10 cellular contexts compared by ENCODE assay signal in genomic region chr18:12837747-12838146, GRCh38. TPM values are rescaled to one million over a fixed set of nuclear protein-coding genes. Genes with fewer than 3 reads are reported as not detected.
DNase-seq lines count a peak whose midpoint lies in the region; ATAC-seq, FAIRE-seq and TF ChIP-seq lines count a peak whose summit lies in the region.
"Had no signal": no experiment of that assay in that cellular context is flagged by ENCODE, and none has a peak within 500 bp of the region (broad histone marks: within the 10 kb centered on the region; RNA-seq: fewer than 3 reads in every experiment).

No MANE protein-coding gene starts in this region.

- no peak for TF ChIP-seq CTCF in right atrium auricular region (IDR thresholded peaks at IDR 0.05)
- no peak for TF ChIP-seq CTCF in heart left ventricle (IDR thresholded peaks at IDR 0.05)
- TF ChIP-seq CTCF in keratinocyte (optimal IDR thresholded peaks at IDR 0.05 in 1 of 3, IDR thresholded peaks at IDR 0.05 in 1 of 3, conservative IDR thresholded peaks at IDR 0.05 in 1 of 3; ENCODE audit: extremely low read depth in 1 of 3, insufficient read depth in 2 of 3, low read length in 3 of 3): no peak
- no peak for TF ChIP-seq CTCF in uterus (IDR thresholded peaks at IDR 0.05)

- dilution Hi-C loops in keratinocyte (cut with MboI; ENCODE audit: extremely low pct_ligation_motif_present, low sequenced_read_pairs): no loop called here

- no peaks in the 10 kb centered on the region for H3K27me3 ChIP-seq in right atrium auricular region
- no peaks in the 10 kb centered on the region for H3K27me3 ChIP-seq in heart left ventricle
- H3K27me3 ChIP-seq in keratinocyte (ENCODE audit: control insufficient read depth, extremely low read depth, insufficient read depth, low read length): no peaks in the 10 kb centered on the region
- no peaks in the 10 kb centered on the region for H3K27me3 ChIP-seq in uterus
- H3K27me3 ChIP-seq: thyroid gland had no signal

- peaks cover 12% of the 10 kb centered on the region for H3K36me3 ChIP-seq in right atrium auricular region
- peaks cover 0 to 34% (median 17%) of the 10 kb centered on the region in 9 donors for H3K36me3 ChIP-seq in heart left ventricle
- peaks cover 3 to 13% of the 10 kb centered on the region in 2 experiments for H3K36me3 ChIP-seq in keratinocyte (ENCODE audit: control insufficient read depth in 2 of 2, extremely low read depth in 1 of 2, insufficient read depth in 2 of 2, low read length in 2 of 2)
- no peaks in the 10 kb centered on the region for H3K36me3 ChIP-seq in uterus

- peak overlapping the region; percentile 85 for H3K9ac ChIP-seq in keratinocyte (ENCODE audit: control insufficient read depth, extremely low read depth, insufficient read depth, low read length)

- H3K4me2 ChIP-seq in keratinocyte (ENCODE audit: control insufficient read depth, extremely low read depth, insufficient read depth, low read depth, low read length): peak overlapping the region; percentile 97

- DNase-seq in right atrium auricular region (ENCODE audit: low spot score): no peak
- DNase-seq in heart left ventricle: no peak
- DNase-seq in activated naive CD4-positive, alpha-beta T cell treated with anti-CD3 and anti-CD28 coated beads, Interleukin-2, amount 50 U/mL, for 72 hours (ENCODE audit: low spot score in 2 of 2): no peak
- no peak for DNase-seq in keratinocyte (ENCODE audit: low read depth, low spot score)
- no peak for DNase-seq in uterus
- DNase-seq in NCI-H1436 treated with DMSO at 0.1 percent for 48 hours (lab: John Stamatoyannopoulos, UW): no peak
- no peak for DNase-seq in left cardiac atrium
- DNase-seq: COR-L47, thyroid gland had no signal

- H3K79me2 ChIP-seq in keratinocyte (ENCODE audit: control insufficient read depth, insufficient read depth, low read length): peaks cover 27% of the 10 kb centered on the region

- H3K4me1 ChIP-seq in right atrium auricular region: peaks cover 0 to 9% of the 10 kb centered on the region in 2 donors
- peaks cover 0 to 47% (median 5%) of the 10 kb centered on the region in 12 donors for H3K4me1 ChIP-seq in heart left ventricle
- H3K4me1 ChIP-seq in keratinocyte (ENCODE audit: control insufficient read depth, extremely low read depth, insufficient read depth, low read length): peaks cover 32% of the 10 kb centered on the region
- no peaks in the 10 kb centered on the region for H3K4me1 ChIP-seq in uterus

- peaks cover 12 to 41% of the 10 kb centered on the region in 2 donors for H3K36me3 Mint-ChIP-seq in activated naive CD4-positive, alpha-beta T cell treated with anti-CD3 and anti-CD28 coated beads, Interleukin-2, amount 50 U/mL, for 72 hours

- TF ChIP-seq POLR2A in heart left ventricle (IDR thresholded peaks at IDR 0.05) (no peak), uterus (IDR thresholded peaks at IDR 0.05) (no peak)

- H3K9me3 ChIP-seq in right atrium auricular region: no peaks in the 10 kb centered on the region
- H3K9me3 ChIP-seq in heart left ventricle: no peaks in the 10 kb centered on the region
- H3K9me3 ChIP-seq in keratinocyte (ENCODE audit: control insufficient read depth, low read depth, low read length): no peaks in the 10 kb centered on the region
- no peaks in the 10 kb centered on the region for H3K9me3 ChIP-seq in uterus
- H3K9me3 ChIP-seq: thyroid gland had no signal

- H3K4me3 ChIP-seq in right atrium auricular region (no peak overlapping the region), heart left ventricle (no peak overlapping the region), keratinocyte (ENCODE audit: control insufficient read depth in 2 of 3, extremely low read depth in 1 of 3, insufficient read depth in 2 of 3, low read depth in 1 of 3, low read length in 3 of 3) (peak overlapping the region in 1 of 3 experiments; percentile 57), uterus (no peak overlapping the region)
- H3K4me3 ChIP-seq: thyroid gland had no signal

- no peaks in the 10 kb centered on the region for H3K9me3 Mint-ChIP-seq in activated naive CD4-positive, alpha-beta T cell treated with anti-CD3 and anti-CD28 coated beads, Interleukin-2, amount 50 U/mL, for 72 hours

- FAIRE-seq in keratinocyte (lab: Jason Lieb, UNC): no peak

- H3K27ac ChIP-seq in right atrium auricular region (peak overlapping the region; percentile 17 to 39), heart left ventricle (peak overlapping the region in 4 of 12 donors; percentile 16 to 92 (median 28)), keratinocyte (ENCODE audit: control insufficient read depth, insufficient read depth, low read length) (peak overlapping the region; percentile 97), uterus (peak overlapping the region; percentile 2 to 28)

- no peaks in the 10 kb centered on the region for H4K20me1 ChIP-seq in keratinocyte (ENCODE audit: control insufficient read depth, extremely low read depth, insufficient read depth, low read length)

- no peak for ATAC-seq in heart left ventricle
- ATAC-seq in activated naive CD4-positive, alpha-beta T cell treated with anti-CD3 and anti-CD28 coated beads, Interleukin-2, amount 50 U/mL, for 72 hours: no peak
- no peak for ATAC-seq in HG03565 (IDR thresholded peaks at IDR 0.05; ENCODE audit: unreplicated experiment)
- ATAC-seq in left cardiac atrium: no peak

- no peak overlapping the region for H2AFZ ChIP-seq in keratinocyte (ENCODE audit: control insufficient read depth, low read length)

- H3K9me1 ChIP-seq in keratinocyte (ENCODE audit: control insufficient read depth, extremely low read depth, insufficient read depth, low read length): no peaks in the 10 kb centered on the region

- peak overlapping the region; percentile 97 to 100 for H3K27ac Mint-ChIP-seq in activated naive CD4-positive, alpha-beta T cell treated with anti-CD3 and anti-CD28 coated beads, Interleukin-2, amount 50 U/mL, for 72 hours

- intact Hi-C loops in heart left ventricle (cut with DNase I): no loop called here
- intact Hi-C loops in uterus (cut with DNase I; ENCODE audit: low total_unique reads): no loop called here
- intact Hi-C loops in left cardiac atrium (cut with DNase I): no loop called here

RNA-seq across cellular contexts. Expression of gene PTPN2, which starts 46.3 kb away (rescaled TPM):
- 10 to 100 TPM; 13.2 to 14.3 TPM for total RNA-seq in right atrium auricular region
- total RNA-seq in heart left ventricle: 10 to 100 TPM in 6 of 9 donors, 1 to 10 TPM in 3; 7.5 to 33.1 (median 10.4) TPM
- 10 to 100 TPM; 11.7 to 13.9 TPM for polyA plus RNA-seq in heart left ventricle
- total RNA-seq in activated naive CD4-positive, alpha-beta T cell treated with anti-CD3 and anti-CD28 coated beads, Interleukin-2, amount 50 U/mL, for 72 hours: 10 to 100 TPM; 57.0 to 69.9 TPM
- polyA plus RNA-seq in keratinocyte: 23.7 to 39.9 TPM (median 26.0 TPM) in 3 replicates
- polyA plus RNA-seq in keratinocyte (2011; ENCODE audit: low read depth): 168 TPM
- 22.0 and 30.9 TPM in 2 replicates for polyA plus RNA-seq in keratinocyte (2011; cell fraction: cytosol; rRNA removed)
- polyA plus RNA-seq in keratinocyte (2011; cell fraction: nucleus; rRNA removed): 39.2 and 46.8 TPM in 2 replicates
- 27.7 and 33.5 TPM in 2 replicates for polyA plus RNA-seq in keratinocyte (2012; ENCODE audit: low replicate concordance)
- 5.5 to 39.6 TPM (median 10.1 TPM) in 3 replicates for polyA minus RNA-seq in keratinocyte
- polyA minus RNA-seq in keratinocyte (2011; cell fraction: cytosol; rRNA and poly(A)+ RNA removed): 10.9 TPM
- 8.7 and 21.6 TPM in 2 replicates for polyA minus RNA-seq in keratinocyte (2011; cell fraction: nucleus; rRNA and poly(A)+ RNA removed)
- total RNA-seq in uterus: 10 to 100 TPM; 22.9 to 57.6 (median 37.5) TPM
- 10 to 100 TPM; 15.0 to 18.1 TPM for total RNA-seq in left cardiac atrium
